ENCODE assay signal across 22 cellular contexts in the genomic region with DNA sequence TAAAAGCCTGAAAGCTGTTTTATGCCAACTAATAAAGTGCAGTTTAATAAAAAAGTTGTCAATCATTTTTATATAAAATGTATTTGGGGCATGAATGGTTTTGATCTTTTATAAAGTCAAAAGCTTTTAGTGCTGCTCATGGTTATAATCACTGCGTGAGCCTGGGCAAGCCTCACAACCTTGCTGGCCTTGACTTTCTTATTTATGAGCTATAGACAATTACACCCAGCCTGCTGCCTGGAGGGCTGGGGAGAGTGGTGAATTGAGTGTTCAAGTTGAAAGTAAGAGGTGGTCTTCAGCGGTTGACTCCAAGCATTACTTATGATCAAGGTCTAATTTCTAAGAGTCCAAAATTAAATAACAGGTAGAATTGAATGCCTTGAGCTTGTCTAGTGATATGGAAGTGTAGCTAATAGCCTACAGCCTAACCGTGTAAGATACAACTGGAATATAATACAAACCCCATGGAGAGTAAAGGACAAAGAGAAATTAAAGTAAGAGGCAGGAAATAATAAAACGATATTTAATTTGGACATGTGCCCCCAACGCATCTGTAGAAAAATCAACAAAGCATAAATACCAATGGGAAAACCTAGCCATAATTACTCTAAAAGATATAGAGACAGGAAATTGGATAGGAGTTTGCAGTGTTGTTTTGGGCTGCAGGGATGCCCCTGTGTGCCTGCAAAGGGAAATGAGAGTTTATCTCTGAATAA.
"Had no signal": no experiment of that assay in that cellular context is flagged by ENCODE, and none has a peak within 500 bp of the region (broad histone marks: within the 10 kb centered on the region; RNA-seq: fewer than 3 reads in every experiment).

No MANE protein-coding gene starts in this region.

- H3K4me3 Mint-ChIP-seq: activated CD4-positive, alpha-beta memory T cell treated with anti-CD3 and anti-CD28 coated beads, Interleukin-2, amount 10 ng/mL, durations not matched to agents 7 days and 5 days; activated CD4-positive, alpha-beta T cell treated with anti-CD3 and anti-CD28 coated beads for 36 hours; activated CD8-positive, alpha-beta memory T cell treated with anti-CD3 and anti-CD28 coated beads, Interleukin-2, amount 10 ng/mL, durations not matched to agents 7 days and 5 days; activated naive CD8-positive, alpha-beta T cell treated with anti-CD3 and anti-CD28 coated beads for 36 hours; activated T-helper 17 cell treated with anti-CD3 and anti-CD28 coated beads, Interleukin-2, amount 50 U/mL, for 72 hours; dendritic cell treated with granulocyte-macrophage colony-stimulating factor and Interleukin-4, amounts not matched to agents 40 ng/mL and 50 ng/mL, for 4 days; natural killer cell; WTC11 had no signal

- ATAC-seq: activated CD4-positive, alpha-beta T cell treated with anti-CD3 and anti-CD28 coated beads for 36 hours; activated CD8-positive, alpha-beta memory T cell treated with anti-CD3 and anti-CD28 coated beads, Interleukin-2, amount 10 ng/mL, durations not matched to agents 7 days and 5 days; activated T-helper 17 cell treated with anti-CD3 and anti-CD28 coated beads, Interleukin-2, amount 50 U/mL, for 72 hours; gastroesophageal sphincter; heart right ventricle; natural killer cell; WTC11 had no signal

- H3K27ac ChIP-seq: cardiac muscle cell, heart right ventricle, parathyroid adenoma, suprapubic skin had no signal

- H3K36me3 Mint-ChIP-seq: activated CD8-positive, alpha-beta memory T cell treated with anti-CD3 and anti-CD28 coated beads, Interleukin-2, amount 10 ng/mL, durations not matched to agents 7 days and 5 days; activated naive CD8-positive, alpha-beta T cell treated with anti-CD3 and anti-CD28 coated beads for 36 hours; natural killer cell; WTC11 had no signal

- H3K9me3 ChIP-seq: esophagus muscularis mucosa, gastroesophageal sphincter, heart right ventricle, suprapubic skin had no signal

- H3K4me1 ChIP-seq: parathyroid adenoma had no signal

- H3K4me1 Mint-ChIP-seq: activated T-helper 17 cell treated with anti-CD3 and anti-CD28 coated beads, Interleukin-2, amount 50 U/mL, for 72 hours had no signal

- H3K4me3 ChIP-seq: cardiac muscle cell, esophagus muscularis mucosa, gastroesophageal sphincter, heart right ventricle, suprapubic skin had no signal

- DNase-seq: activated CD4-positive, alpha-beta memory T cell treated with anti-CD3 and anti-CD28 coated beads, Interleukin-2, amount 10 ng/mL, durations not matched to agents 7 days and 5 days; activated CD4-positive, alpha-beta T cell treated with anti-CD3 and anti-CD28 coated beads for 36 hours; activated CD8-positive, alpha-beta memory T cell treated with anti-CD3 and anti-CD28 coated beads, Interleukin-2, amount 10 ng/mL, durations not matched to agents 7 days and 5 days; activated naive CD4-positive, alpha-beta T cell; activated naive CD8-positive, alpha-beta T cell treated with anti-CD3 and anti-CD28 coated beads for 36 hours; amniotic stem cell; effector CD8-positive, alpha-beta T cell; heart right ventricle; mesendoderm; natural killer cell; stimulated activated CD4-positive, alpha-beta T cell treated with anti-CD3 and anti-CD28 coated beads, Interleukin-12 subunit alpha, Interleukin-12 subunit beta, amount 100 ng/mL, for 4 hours; stimulated activated CD4-positive, alpha-beta T cell treated with anti-CD3 and anti-CD28 coated beads, Interleukin-1b, Interleukin-23, amount 100 ng/mL, for 48 hours; stimulated activated naive CD4-positive, alpha-beta T cell treated with Interleukin-2 at 50 U/mL for 16 hours; trophoblast cell had no signal

- H3K27me3 ChIP-seq: cardiac muscle cell, esophagus muscularis mucosa, gastroesophageal sphincter, heart right ventricle, suprapubic skin had no signal

- H3K9me3 Mint-ChIP-seq: activated naive CD8-positive, alpha-beta T cell treated with anti-CD3 and anti-CD28 coated beads for 36 hours; activated T-helper 17 cell treated with anti-CD3 and anti-CD28 coated beads, Interleukin-2, amount 50 U/mL, for 72 hours; natural killer cell had no signal

- H3K36me3 ChIP-seq: cardiac muscle cell, esophagus muscularis mucosa, gastroesophageal sphincter, heart right ventricle, suprapubic skin had no signal

- H3K27ac Mint-ChIP-seq: activated CD4-positive, alpha-beta memory T cell treated with anti-CD3 and anti-CD28 coated beads, Interleukin-2, amount 10 ng/mL, durations not matched to agents 7 days and 5 days; activated CD4-positive, alpha-beta T cell treated with anti-CD3 and anti-CD28 coated beads for 36 hours; activated CD8-positive, alpha-beta memory T cell treated with anti-CD3 and anti-CD28 coated beads, Interleukin-2, amount 10 ng/mL, durations not matched to agents 7 days and 5 days; activated naive CD8-positive, alpha-beta T cell treated with anti-CD3 and anti-CD28 coated beads for 36 hours; activated T-helper 17 cell treated with anti-CD3 and anti-CD28 coated beads, Interleukin-2, amount 50 U/mL, for 72 hours; dendritic cell treated with granulocyte-macrophage colony-stimulating factor and Interleukin-4, amounts not matched to agents 40 ng/mL and 50 ng/mL, for 4 days; natural killer cell; WTC11 had no signal

- H3K27me3 Mint-ChIP-seq: dendritic cell treated with granulocyte-macrophage colony-stimulating factor and Interleukin-4, amounts not matched to agents 40 ng/mL and 50 ng/mL, for 4 days had no signal
